Comparison of ENCODE assay signal across 14 cellular contexts in genomic region chr4:14744346-14744745, GRCh38.
DNase-seq lines count a peak whose midpoint lies in the region; ATAC-seq and TF ChIP-seq lines count a peak whose summit lies in the region.
"Had no signal": no experiment of that assay in that cellular context is flagged by ENCODE, and none has a peak within 500 bp of the region (broad histone marks: within the 10 kb centered on the region; RNA-seq: fewer than 3 reads in every experiment).

No MANE protein-coding gene starts in this region.

- H3K4me3 Mint-ChIP-seq in WTC11: no peak overlapping the region
- H3K4me3 Mint-ChIP-seq: CD4-positive, CD25-positive, alpha-beta regulatory T cell had no signal

- POLR2A ChIA-PET in A673 (lab: Charles Lee; ENCODE audit: low non-redundant PET): interaction anchor here (1.2 to 1.5 kb wide), 2 partner anchors 103 to 257 kb away, joined by 3 to 19 read pairs; no protein-coding TSS in a partner anchor
- POLR2A ChIA-PET in WTC11 (lab: Charles Lee): no interaction called here

- peak; percentile 67 for DNase-seq in A673 (ENCODE audit: low spot score)
- peak; percentile 11 for DNase-seq in WTC11 (ENCODE audit: low spot score)
- peak; percentile 66 for DNase-seq in choroid plexus epithelial cell (ENCODE audit: low read depth)
- peak; percentile 30 for DNase-seq in iPS-NIHi7 (ENCODE audit: extremely low spot score)
- no peak for DNase-seq in central memory CD4-positive, alpha-beta T cell
- DNase-seq in T1000 (lab: John Stamatoyannopoulos, UW): no peak
- no peak for DNase-seq in DMS153 treated with DMSO at 0.1 percent for 48 hours (lab: John Stamatoyannopoulos, UW; ENCODE audit: unreplicated experiment)
- no peak for DNase-seq in medulla oblongata (ENCODE audit: extremely low spot score)
- DNase-seq: CD4-positive, CD25-positive, alpha-beta regulatory T cell had no signal

- no peaks in the 10 kb centered on the region for H3K36me3 Mint-ChIP-seq in WTC11
- H3K36me3 Mint-ChIP-seq: CD4-positive, CD25-positive, alpha-beta regulatory T cell had no signal

- H3K36me3 ChIP-seq in A673 (ENCODE audit: insufficient read depth, low read length, poor library complexity, severe bottlenecking): no peaks in the 10 kb centered on the region
- H3K36me3 ChIP-seq: BLaER1 treated with 17β-estradiol and CSF1 and Interleukin-3, amounts not matched to agents 10 nM and 100 nM; HAP-1 had no signal

- intact Hi-C loops in A673 (cut with micrococcal nuclease; ENCODE audit: unreplicated experiment): loop anchor here (2.0 kb wide), 2 partner anchors 258 to 1088 kb away; partner anchors contain the start of gene CPEB2

- peaks cover 44% of the 10 kb centered on the region for H3K4me1 ChIP-seq in A673 (ENCODE audit: insufficient read depth, low read length, poor library complexity, severe bottlenecking)
- H3K4me1 ChIP-seq: BLaER1 treated with 17β-estradiol and CSF1 and Interleukin-3, amounts not matched to agents 10 nM and 100 nM; HAP-1 had no signal

- H3K27ac ChIP-seq in A673 (ENCODE audit: low read depth, low read length, poor library complexity, severe bottlenecking): peak overlapping the region; percentile 99
- H3K27ac ChIP-seq: 22Rv1; BLaER1 treated with 17β-estradiol and CSF1 and Interleukin-3, amounts not matched to agents 10 nM and 100 nM had no signal

- H3K4me1 Mint-ChIP-seq in WTC11: peaks cover 39% of the 10 kb centered on the region
- H3K4me1 Mint-ChIP-seq: CD4-positive, CD25-positive, alpha-beta regulatory T cell had no signal

- BruUV-seq in A673 (replicated peaks; lab: Mats Ljungman, UMichigan): no TSS peak

- CTCF ChIA-PET in A673 (lab: Charles Lee): interaction anchor here (1.5 kb wide), 1 partner anchor 102 kb away, joined by 8 read pairs; no protein-coding TSS in a partner anchor
- CTCF ChIA-PET in WTC11 (lab: Charles Lee): interaction anchor here (1.1 kb wide), 1 partner anchor 1090 kb away, joined by 3 read pairs; no protein-coding TSS in a partner anchor

- no peaks in the 10 kb centered on the region for H3K27me3 Mint-ChIP-seq in WTC11 (ENCODE audit: low read depth)
- H3K27me3 Mint-ChIP-seq: CD4-positive, CD25-positive, alpha-beta regulatory T cell had no signal

- H3K9me3 ChIP-seq in A673 (ENCODE audit: low read depth, low read length, poor library complexity, severe bottlenecking): no peaks in the 10 kb centered on the region
- H3K9me3 ChIP-seq: BLaER1 treated with 17β-estradiol and CSF1 and Interleukin-3, amounts not matched to agents 10 nM and 100 nM; HAP-1 had no signal

- ATAC-seq in WTC11: peak; percentile 88
- ATAC-seq: GM12878, HepG2 had no signal

- H3K4me3 ChIP-seq in A673 (ENCODE audit: low read depth, low read length, poor library complexity, severe bottlenecking) (no peak overlapping the region), choroid plexus epithelial cell (ENCODE audit: low read depth, low read length) (no peak overlapping the region)
- H3K4me3 ChIP-seq: BLaER1 treated with 17β-estradiol and CSF1 and Interleukin-3, amounts not matched to agents 10 nM and 100 nM; GM12878; HAP-1 had no signal

- no peaks in the 10 kb centered on the region for H3K27me3 ChIP-seq in A673 (replicated peaks; ENCODE audit: insufficient read depth, low read depth, low read length, poor library complexity)
- H3K27me3 ChIP-seq: BLaER1 treated with 17β-estradiol and CSF1 and Interleukin-3, amounts not matched to agents 10 nM and 100 nM had no signal

- TF ChIP-seq CTCF in A673 (conservative IDR thresholded peaks at IDR 0.05; ENCODE audit: low read depth, low read length): no peak
- no peak for TF ChIP-seq CTCF in WTC11 (IDR thresholded peaks at IDR 0.05)
- TF ChIP-seq CTCF in choroid plexus epithelial cell (conservative IDR thresholded peaks at IDR 0.05; ENCODE audit: low read depth, low read length): no peak

- H3K9me3 Mint-ChIP-seq in WTC11: 0 out of 2 replicates have a peak, but pooled peaks cover 4% of the 10 kb centered on the region
- H3K9me3 Mint-ChIP-seq: CD4-positive, CD25-positive, alpha-beta regulatory T cell had no signal

- H3K27ac Mint-ChIP-seq in WTC11: no peak overlapping the region

TF ChIP-seq in WTC11, 78 proteins besides CTCF, POLR2A, EP300 and RAD21:
- TF ChIP-seq ZNF317 (CRISPR knock-in tag; IDR thresholded peaks at IDR 0.05; ENCODE audit: borderline replicate concordance, low read depth) (no peak), RORB (CRISPR knock-in tag; IDR thresholded peaks at IDR 0.05) (no peak), MAX (CRISPR knock-in tag; IDR thresholded peaks at IDR 0.05) (no peak), CREM (CRISPR knock-in tag; IDR thresholded peaks at IDR 0.05) (no peak), FOXJ3 (CRISPR knock-in tag; IDR thresholded peaks at IDR 0.05; ENCODE audit: borderline replicate concordance) (no peak), ZNF263 (CRISPR knock-in tag; IDR thresholded peaks at IDR 0.05; ENCODE audit: low read depth) (no peak), MYBL2 (CRISPR knock-in tag; IDR thresholded peaks at IDR 0.05) (no peak), NFATC4 (CRISPR knock-in tag; IDR thresholded peaks at IDR 0.05) (no peak)
- TF ChIP-seq, protein P1, sequence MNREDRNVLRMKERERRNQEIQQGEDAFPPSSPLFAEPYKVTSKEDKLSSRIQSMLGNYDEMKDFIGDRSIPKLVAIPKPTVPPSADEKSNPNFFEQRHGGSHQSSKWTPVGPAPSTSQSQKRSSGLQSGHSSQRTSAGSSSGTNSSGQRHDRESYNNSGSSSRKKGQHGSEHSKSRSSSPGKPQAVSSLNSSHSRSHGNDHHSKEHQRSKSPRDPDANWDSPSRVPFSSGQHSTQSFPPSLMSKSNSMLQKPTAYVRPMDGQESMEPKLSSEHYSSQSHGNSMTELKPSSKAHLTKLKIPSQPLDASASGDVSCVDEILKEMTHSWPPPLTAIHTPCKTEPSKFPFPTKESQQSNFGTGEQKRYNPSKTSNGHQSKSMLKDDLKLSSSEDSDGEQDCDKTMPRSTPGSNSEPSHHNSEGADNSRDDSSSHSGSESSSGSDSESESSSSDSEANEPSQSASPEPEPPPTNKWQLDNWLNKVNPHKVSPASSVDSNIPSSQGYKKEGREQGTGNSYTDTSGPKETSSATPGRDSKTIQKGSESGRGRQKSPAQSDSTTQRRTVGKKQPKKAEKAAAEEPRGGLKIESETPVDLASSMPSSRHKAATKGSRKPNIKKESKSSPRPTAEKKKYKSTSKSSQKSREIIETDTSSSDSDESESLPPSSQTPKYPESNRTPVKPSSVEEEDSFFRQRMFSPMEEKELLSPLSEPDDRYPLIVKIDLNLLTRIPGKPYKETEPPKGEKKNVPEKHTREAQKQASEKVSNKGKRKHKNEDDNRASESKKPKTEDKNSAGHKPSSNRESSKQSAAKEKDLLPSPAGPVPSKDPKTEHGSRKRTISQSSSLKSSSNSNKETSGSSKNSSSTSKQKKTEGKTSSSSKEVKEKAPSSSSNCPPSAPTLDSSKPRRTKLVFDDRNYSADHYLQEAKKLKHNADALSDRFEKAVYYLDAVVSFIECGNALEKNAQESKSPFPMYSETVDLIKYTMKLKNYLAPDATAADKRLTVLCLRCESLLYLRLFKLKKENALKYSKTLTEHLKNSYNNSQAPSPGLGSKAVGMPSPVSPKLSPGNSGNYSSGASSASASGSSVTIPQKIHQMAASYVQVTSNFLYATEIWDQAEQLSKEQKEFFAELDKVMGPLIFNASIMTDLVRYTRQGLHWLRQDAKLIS (CRISPR knock-in tag; IDR thresholded peaks at IDR 0.05; ENCODE audit: borderline replicate concordance): no peak

Comparison
In these comparisons a context has a peak if more than half of its experiments do, and no peak if none do; other contexts are left out.
1. DNase-seq: peak in A673 (single experiment), WTC11 (single experiment), choroid plexus epithelial cell (single experiment) and iPS-NIHi7 (single experiment); none in central memory CD4-positive, alpha-beta T cell (single experiment), T1000 (single experiment), DMS153 treated with DMSO at 0.1 percent for 48 hours (single experiment) and medulla oblongata (single experiment).